1 cellular context compared by ENCODE assay signal in the genomic region with DNA sequence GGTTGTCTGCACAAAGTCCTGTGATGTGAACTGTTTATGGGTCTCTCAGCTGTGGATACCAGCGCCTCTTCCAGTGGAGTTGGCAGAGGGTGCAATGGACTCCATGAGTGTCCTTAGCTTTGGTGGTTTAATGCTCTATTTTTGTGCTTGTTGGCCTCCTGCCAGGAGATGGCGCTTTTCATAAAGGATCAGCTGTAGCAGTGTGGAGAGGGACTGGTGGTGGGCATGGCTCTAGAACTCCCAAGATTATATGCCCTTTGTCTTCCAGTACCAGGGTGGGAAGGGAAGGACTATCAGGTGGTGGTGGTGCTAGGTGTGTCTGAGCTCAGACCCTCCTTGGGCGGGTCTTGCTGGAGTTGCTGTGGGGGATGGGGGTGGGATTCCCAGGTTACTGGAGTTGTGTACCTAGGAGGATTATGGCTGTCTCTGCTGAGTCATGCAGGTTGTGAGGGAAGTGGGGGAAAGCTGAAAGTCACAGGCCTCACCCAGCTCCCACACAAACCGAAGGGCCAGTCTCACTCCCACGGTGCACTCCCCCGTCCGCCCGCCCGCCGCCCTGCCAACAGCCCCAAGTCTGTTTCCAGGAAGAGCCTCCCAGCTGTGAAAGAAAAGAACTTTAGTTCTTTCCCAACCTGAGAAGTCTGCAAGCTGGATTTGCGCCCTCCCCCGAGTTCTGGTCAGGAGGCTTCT.
TF ChIP-seq lines count a peak whose summit lies in the region.

No MANE protein-coding gene starts in this region.

TF ChIP-seq in K562, 482 proteins besides CTCF, POLR2A, EP300 and RAD21 (continued from another document and continues in another):
- no peak for TF ChIP-seq ZBTB7A (IDR thresholded peaks at IDR 0.05; ENCODE audit: borderline replicate concordance, control insufficient read depth, low read depth, low read length)
- TF ChIP-seq, protein P1, sequence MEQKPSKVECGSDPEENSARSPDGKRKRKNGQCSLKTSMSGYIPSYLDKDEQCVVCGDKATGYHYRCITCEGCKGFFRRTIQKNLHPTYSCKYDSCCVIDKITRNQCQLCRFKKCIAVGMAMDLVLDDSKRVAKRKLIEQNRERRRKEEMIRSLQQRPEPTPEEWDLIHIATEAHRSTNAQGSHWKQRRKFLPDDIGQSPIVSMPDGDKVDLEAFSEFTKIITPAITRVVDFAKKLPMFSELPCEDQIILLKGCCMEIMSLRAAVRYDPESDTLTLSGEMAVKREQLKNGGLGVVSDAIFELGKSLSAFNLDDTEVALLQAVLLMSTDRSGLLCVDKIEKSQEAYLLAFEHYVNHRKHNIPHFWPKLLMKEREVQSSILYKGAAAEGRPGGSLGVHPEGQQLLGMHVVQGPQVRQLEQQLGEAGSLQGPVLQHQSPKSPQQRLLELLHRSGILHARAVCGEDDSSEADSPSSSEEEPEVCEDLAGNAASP (IDR thresholded peaks at IDR 0.05): no peak
- no peak for TF ChIP-seq KAT2B (IDR thresholded peaks at IDR 0.05; ENCODE audit: low read depth, low read length)
- TF ChIP-seq, protein P2, sequence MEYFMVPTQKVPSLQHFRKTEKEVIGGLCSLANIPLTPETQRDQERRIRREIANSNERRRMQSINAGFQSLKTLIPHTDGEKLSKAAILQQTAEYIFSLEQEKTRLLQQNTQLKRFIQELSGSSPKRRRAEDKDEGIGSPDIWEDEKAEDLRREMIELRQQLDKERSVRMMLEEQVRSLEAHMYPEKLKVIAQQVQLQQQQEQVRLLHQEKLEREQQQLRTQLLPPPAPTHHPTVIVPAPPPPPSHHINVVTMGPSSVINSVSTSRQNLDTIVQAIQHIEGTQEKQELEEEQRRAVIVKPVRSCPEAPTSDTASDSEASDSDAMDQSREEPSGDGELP (CRISPR knock-in tag; IDR thresholded peaks at IDR 0.05; ENCODE audit: borderline replicate concordance): peak; percentile 70
- TF ChIP-seq, protein P3, sequence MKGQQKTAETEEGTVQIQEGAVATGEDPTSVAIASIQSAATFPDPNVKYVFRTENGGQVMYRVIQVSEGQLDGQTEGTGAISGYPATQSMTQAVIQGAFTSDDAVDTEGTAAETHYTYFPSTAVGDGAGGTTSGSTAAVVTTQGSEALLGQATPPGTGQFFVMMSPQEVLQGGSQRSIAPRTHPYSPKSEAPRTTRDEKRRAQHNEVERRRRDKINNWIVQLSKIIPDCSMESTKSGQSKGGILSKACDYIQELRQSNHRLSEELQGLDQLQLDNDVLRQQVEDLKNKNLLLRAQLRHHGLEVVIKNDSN (CRISPR knock-in tag; IDR thresholded peaks at IDR 0.05): no peak
- no peak for TF ChIP-seq PTBP1 (IDR thresholded peaks at IDR 0.05; ENCODE audit: low read depth, low read length)
- TF ChIP-seq HDAC6 (IDR thresholded peaks at IDR 0.05; ENCODE audit: low read depth, low read length): no peak
- no peak for TF ChIP-seq KLF10 (CRISPR knock-in tag; IDR thresholded peaks at IDR 0.05)
- TF ChIP-seq SRF (CRISPR knock-in tag; IDR thresholded peaks at IDR 0.05): no peak
- no peak for TF ChIP-seq SMAD3 (CRISPR knock-in tag; conservative IDR thresholded peaks at IDR 0.05)
- TF ChIP-seq ZNF239 (CRISPR knock-in tag; IDR thresholded peaks at IDR 0.05): no peak
- 0 out of 2 replicates have a peak, but pooled peaks have one; percentile 14 for TF ChIP-seq ATF7 (IDR thresholded peaks at IDR 0.05)
- TF ChIP-seq, protein P4, sequence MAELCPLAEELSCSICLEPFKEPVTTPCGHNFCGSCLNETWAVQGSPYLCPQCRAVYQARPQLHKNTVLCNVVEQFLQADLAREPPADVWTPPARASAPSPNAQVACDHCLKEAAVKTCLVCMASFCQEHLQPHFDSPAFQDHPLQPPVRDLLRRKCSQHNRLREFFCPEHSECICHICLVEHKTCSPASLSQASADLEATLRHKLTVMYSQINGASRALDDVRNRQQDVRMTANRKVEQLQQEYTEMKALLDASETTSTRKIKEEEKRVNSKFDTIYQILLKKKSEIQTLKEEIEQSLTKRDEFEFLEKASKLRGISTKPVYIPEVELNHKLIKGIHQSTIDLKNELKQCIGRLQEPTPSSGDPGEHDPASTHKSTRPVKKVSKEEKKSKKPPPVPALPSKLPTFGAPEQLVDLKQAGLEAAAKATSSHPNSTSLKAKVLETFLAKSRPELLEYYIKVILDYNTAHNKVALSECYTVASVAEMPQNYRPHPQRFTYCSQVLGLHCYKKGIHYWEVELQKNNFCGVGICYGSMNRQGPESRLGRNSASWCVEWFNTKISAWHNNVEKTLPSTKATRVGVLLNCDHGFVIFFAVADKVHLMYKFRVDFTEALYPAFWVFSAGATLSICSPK (IDR thresholded peaks at IDR 0.05; ENCODE audit: borderline replicate concordance): no peak
- TF ChIP-seq, protein P5, sequence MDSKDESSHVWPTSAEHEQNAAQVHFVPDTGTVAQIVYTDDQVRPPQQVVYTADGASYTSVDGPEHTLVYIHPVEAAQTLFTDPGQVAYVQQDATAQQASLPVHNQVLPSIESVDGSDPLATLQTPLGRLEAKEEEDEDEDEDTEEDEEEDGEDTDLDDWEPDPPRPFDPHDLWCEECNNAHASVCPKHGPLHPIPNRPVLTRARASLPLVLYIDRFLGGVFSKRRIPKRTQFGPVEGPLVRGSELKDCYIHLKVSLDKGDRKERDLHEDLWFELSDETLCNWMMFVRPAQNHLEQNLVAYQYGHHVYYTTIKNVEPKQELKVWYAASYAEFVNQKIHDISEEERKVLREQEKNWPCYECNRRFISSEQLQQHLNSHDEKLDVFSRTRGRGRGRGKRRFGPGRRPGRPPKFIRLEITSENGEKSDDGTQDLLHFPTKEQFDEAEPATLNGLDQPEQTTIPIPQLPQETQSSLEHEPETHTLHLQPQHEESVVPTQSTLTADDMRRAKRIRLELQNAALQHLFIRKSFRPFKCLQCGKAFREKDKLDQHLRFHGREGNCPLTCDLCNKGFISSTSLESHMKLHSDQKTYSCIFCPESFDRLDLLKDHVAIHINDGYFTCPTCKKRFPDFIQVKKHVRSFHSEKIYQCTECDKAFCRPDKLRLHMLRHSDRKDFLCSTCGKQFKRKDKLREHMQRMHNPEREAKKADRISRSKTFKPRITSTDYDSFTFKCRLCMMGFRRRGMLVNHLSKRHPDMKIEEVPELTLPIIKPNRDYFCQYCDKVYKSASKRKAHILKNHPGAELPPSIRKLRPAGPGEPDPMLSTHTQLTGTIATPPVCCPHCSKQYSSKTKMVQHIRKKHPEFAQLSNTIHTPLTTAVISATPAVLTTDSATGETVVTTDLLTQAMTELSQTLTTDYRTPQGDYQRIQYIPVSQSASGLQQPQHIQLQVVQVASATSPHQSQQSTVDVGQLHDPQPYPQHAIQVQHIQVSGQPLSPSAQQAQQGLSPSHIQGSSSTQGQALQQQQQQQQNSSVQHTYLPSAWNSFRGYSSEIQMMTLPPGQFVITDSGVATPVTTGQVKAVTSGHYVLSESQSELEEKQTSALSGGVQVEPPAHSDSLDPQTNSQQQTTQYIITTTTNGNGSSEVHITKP (IDR thresholded peaks at IDR 0.05; ENCODE audit: partially characterized antibody): no peak
- TF ChIP-seq, protein P6, sequence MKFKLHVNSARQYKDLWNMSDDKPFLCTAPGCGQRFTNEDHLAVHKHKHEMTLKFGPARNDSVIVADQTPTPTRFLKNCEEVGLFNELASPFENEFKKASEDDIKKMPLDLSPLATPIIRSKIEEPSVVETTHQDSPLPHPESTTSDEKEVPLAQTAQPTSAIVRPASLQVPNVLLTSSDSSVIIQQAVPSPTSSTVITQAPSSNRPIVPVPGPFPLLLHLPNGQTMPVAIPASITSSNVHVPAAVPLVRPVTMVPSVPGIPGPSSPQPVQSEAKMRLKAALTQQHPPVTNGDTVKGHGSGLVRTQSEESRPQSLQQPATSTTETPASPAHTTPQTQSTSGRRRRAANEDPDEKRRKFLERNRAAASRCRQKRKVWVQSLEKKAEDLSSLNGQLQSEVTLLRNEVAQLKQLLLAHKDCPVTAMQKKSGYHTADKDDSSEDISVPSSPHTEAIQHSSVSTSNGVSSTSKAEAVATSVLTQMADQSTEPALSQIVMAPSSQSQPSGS (CRISPR knock-in tag; IDR thresholded peaks at IDR 0.05): no peak
- TF ChIP-seq CREB1 (IDR thresholded peaks at IDR 0.05): no peak
- no peak for TF ChIP-seq CREB1 (CRISPR knock-in tag; IDR thresholded peaks at IDR 0.05)
- no peak for TF ChIP-seq NELFE (IDR thresholded peaks at IDR 0.05; ENCODE audit: insufficient read depth, insufficient read length)
- TF ChIP-seq ILK (tag; IDR thresholded peaks at IDR 0.05; ENCODE audit: borderline replicate concordance, low read depth): no peak
- no peak for TF ChIP-seq TAF1 (IDR thresholded peaks at IDR 0.05; ENCODE audit: control insufficient read depth, extremely low read depth, insufficient read depth, low read length, severe bottlenecking)
- peak; percentile 32 for TF ChIP-seq FOSL1 (tag; conservative IDR thresholded peaks at IDR 0.05)
- TF ChIP-seq KAT7 (CRISPR knock-in tag; IDR thresholded peaks at IDR 0.05; ENCODE audit: borderline replicate concordance): no peak
- no peak for TF ChIP-seq ZNF75A (CRISPR knock-in tag; IDR thresholded peaks at IDR 0.05)
- TF ChIP-seq ZNF695 (CRISPR knock-in tag; IDR thresholded peaks at IDR 0.05): no peak
- TF ChIP-seq, protein P7, sequence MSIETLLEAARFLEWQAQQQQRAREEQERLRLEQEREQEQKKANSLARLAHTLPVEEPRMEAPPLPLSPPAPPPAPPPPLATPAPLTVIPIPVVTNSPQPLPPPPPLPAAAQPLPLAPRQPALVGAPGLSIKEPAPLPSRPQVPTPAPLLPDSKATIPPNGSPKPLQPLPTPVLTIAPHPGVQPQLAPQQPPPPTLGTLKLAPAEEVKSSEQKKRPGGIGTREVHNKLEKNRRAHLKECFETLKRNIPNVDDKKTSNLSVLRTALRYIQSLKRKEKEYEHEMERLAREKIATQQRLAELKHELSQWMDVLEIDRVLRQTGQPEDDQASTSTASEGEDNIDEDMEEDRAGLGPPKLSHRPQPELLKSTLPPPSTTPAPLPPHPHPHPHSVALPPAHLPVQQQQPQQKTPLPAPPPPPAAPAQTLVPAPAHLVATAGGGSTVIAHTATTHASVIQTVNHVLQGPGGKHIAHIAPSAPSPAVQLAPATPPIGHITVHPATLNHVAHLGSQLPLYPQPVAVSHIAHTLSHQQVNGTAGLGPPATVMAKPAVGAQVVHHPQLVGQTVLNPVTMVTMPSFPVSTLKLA (conservative IDR thresholded peaks at IDR 0.05): no peak
- no peak for TF ChIP-seq FOS (IDR thresholded peaks at IDR 0.05; ENCODE audit: extremely low read depth, insufficient read length)
- TF ChIP-seq ZNF583 (CRISPR knock-in tag; IDR thresholded peaks at IDR 0.05): no peak
- no peak for TF ChIP-seq ZNF830 (CRISPR knock-in tag; IDR thresholded peaks at IDR 0.05)
- TF ChIP-seq, protein P8, sequence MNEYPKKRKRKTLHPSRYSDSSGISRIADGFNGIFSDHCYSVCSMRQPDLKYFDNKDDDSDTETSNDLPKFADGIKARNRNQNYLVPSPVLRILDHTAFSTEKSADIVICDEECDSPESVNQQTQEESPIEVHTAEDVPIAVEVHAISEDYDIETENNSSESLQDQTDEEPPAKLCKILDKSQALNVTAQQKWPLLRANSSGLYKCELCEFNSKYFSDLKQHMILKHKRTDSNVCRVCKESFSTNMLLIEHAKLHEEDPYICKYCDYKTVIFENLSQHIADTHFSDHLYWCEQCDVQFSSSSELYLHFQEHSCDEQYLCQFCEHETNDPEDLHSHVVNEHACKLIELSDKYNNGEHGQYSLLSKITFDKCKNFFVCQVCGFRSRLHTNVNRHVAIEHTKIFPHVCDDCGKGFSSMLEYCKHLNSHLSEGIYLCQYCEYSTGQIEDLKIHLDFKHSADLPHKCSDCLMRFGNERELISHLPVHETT (CRISPR knock-in tag; conservative IDR thresholded peaks at IDR 0.05 in 1 of 2, IDR thresholded peaks at IDR 0.05 in 1 of 2): peak in 1 of 2 experiments; percentile 51; a peak in 1 of 4 replicates
- no peak for TF ChIP-seq ZNF263 (CRISPR knock-in tag; IDR thresholded peaks at IDR 0.05; ENCODE audit: borderline replicate concordance)
- TF ChIP-seq ZNF384 (IDR thresholded peaks at IDR 0.05; ENCODE audit: low read depth, low read length): no peak
- peak; percentile 75 for TF ChIP-seq MAFG (tag; conservative IDR thresholded peaks at IDR 0.05)
- TF ChIP-seq ZNF124 (CRISPR knock-in tag; IDR thresholded peaks at IDR 0.05): no peak
- TF ChIP-seq, protein P9, sequence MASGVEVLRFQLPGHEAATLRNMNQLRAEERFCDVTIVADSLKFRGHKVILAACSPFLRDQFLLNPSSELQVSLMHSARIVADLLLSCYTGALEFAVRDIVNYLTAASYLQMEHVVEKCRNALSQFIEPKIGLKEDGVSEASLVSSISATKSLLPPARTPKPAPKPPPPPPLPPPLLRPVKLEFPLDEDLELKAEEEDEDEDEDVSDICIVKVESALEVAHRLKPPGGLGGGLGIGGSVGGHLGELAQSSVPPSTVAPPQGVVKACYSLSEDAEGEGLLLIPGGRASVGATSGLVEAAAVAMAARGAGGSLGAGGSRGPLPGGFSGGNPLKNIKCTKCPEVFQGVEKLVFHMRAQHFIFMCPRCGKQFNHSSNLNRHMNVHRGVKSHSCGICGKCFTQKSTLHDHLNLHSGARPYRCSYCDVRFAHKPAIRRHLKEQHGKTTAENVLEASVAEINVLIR (CRISPR knock-in tag; IDR thresholded peaks at IDR 0.05): no peak
- TF ChIP-seq DDX20 (tag; IDR thresholded peaks at IDR 0.05; ENCODE audit: low read depth): no peak
- no peak for TF ChIP-seq ZNF274 (IDR thresholded peaks at IDR 0.05; ENCODE audit: borderline replicate concordance, low read depth, low read length)
- no peak for TF ChIP-seq CSDE1 (IDR thresholded peaks at IDR 0.05)
- no peak for TF ChIP-seq ZBTB8A (IDR thresholded peaks at IDR 0.05; ENCODE audit: partially characterized antibody)
- no peak for TF ChIP-seq RBM17 (IDR thresholded peaks at IDR 0.05; ENCODE audit: borderline replicate concordance, low read depth, low read length)
- TF ChIP-seq HCFC1 (IDR thresholded peaks at IDR 0.05; ENCODE audit: low read depth, low read length): no peak
- TF ChIP-seq NFATC3 (IDR thresholded peaks at IDR 0.05): no peak
- TF ChIP-seq, protein P10, sequence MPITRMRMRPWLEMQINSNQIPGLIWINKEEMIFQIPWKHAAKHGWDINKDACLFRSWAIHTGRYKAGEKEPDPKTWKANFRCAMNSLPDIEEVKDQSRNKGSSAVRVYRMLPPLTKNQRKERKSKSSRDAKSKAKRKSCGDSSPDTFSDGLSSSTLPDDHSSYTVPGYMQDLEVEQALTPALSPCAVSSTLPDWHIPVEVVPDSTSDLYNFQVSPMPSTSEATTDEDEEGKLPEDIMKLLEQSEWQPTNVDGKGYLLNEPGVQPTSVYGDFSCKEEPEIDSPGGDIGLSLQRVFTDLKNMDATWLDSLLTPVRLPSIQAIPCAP (CRISPR knock-in tag; IDR thresholded peaks at IDR 0.05; ENCODE audit: borderline replicate concordance): no peak
- TF ChIP-seq, protein P11, sequence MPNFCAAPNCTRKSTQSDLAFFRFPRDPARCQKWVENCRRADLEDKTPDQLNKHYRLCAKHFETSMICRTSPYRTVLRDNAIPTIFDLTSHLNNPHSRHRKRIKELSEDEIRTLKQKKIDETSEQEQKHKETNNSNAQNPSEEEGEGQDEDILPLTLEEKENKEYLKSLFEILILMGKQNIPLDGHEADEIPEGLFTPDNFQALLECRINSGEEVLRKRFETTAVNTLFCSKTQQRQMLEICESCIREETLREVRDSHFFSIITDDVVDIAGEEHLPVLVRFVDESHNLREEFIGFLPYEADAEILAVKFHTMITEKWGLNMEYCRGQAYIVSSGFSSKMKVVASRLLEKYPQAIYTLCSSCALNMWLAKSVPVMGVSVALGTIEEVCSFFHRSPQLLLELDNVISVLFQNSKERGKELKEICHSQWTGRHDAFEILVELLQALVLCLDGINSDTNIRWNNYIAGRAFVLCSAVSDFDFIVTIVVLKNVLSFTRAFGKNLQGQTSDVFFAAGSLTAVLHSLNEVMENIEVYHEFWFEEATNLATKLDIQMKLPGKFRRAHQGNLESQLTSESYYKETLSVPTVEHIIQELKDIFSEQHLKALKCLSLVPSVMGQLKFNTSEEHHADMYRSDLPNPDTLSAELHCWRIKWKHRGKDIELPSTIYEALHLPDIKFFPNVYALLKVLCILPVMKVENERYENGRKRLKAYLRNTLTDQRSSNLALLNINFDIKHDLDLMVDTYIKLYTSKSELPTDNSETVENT (CRISPR knock-in tag; IDR thresholded peaks at IDR 0.05): no peak
- TF ChIP-seq MAFF (IDR thresholded peaks at IDR 0.05; ENCODE audit: low read length): peak; percentile 29; the same call in 1 of the 2 replicates
- TF ChIP-seq GATAD2B (IDR thresholded peaks at IDR 0.05; ENCODE audit: borderline replicate concordance): no peak
